In the genomic region with DNA sequence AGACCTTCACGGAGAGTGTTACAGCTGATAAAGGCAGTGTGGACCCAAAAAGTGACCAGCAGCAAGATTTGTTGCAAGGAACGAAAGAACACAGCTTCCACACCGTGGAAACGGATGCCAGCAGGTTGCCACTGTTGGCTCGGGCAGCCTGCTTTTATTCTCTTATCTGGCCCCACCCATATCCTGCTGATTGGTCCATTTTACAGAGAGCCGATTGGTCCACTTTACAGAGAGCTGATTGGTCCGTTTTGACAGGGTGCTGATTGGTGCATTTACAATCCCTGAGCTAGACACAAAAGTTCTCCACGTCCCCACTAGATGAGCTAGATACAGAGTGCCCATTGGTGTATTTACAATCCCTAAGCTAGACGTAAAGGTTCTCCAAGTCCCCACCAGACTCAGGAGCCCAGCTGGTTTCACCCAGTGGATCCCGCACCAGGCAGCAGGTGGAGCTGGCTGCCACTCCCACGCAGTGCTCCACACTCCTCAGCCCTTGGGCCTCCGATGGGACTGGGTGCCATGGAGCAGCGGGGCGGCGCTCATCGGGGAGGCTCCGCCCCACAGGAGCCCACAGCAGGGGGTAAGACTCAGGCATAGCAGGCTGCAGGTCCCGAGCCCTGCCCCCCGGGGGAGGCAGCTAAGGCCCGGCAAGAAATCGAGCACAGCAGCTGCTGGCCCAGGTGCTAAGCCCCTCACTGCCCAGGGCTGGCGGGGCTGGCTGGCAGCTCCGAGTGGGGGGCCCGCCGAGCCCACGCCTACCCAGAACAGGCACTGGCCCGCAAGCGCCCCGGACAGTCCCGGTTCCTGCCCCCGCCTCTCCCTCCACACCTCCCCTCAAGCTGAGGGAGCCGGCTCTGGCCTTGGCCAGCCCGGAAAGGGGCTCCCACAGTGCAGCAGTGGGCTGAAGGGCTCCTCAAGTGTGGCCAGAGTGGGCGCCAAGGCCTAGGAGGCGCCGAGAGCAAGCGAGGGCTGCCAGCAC, we compare ENCODE assay signal across 2 cellular contexts. TPM values are rescaled to one million over a fixed set of nuclear protein-coding genes. Genes with fewer than 3 reads are reported as not detected.
"Had no signal": no experiment of that assay in that cellular context is flagged by ENCODE, and none has a peak within 500 bp of the region (broad histone marks: within the 10 kb centered on the region; RNA-seq: fewer than 3 reads in every experiment).

No MANE protein-coding gene starts in this region.

RNA-seq across cellular contexts. Expression of a gene that starts 58.3 kb away (rescaled TPM):
- total RNA-seq: naive thymus-derived CD8-positive, alpha-beta T cell had no signal
- polyA plus RNA-seq: naive thymus-derived CD8-positive, alpha-beta T cell; neural cell had no signal
